Comparison of ENCODE assay signal across 1 cellular context in the genomic region with DNA sequence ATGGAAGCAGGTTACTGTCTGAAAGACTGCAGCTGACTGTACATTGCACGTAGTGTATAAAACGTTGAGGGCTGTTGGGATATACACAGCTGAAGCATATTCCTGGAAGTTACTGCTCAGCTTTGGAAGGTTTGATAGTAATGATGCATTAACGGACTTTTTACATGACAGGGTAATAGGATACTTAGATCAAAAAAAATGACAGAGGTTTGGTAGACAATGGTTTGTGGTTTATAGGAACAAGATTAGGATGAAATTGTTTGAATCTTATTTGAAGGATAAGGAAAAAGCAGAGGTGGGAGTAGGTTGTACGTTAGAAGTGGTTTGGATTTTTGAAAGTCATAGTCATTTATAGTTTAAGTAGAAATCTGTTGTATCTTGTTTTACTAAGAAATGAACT.
TF ChIP-seq lines count a peak whose summit lies in the region.

No MANE protein-coding gene starts in this region.

TF ChIP-seq in HEK293, 187 proteins besides CTCF, POLR2A, EP300 and RAD21 (continued from another document):
- TF ChIP-seq EGR2 (tag by site-specific recombination; IDR thresholded peaks at IDR 0.05; ENCODE audit: low read depth): 0 out of 2 replicates have a peak, but pooled peaks have one; percentile 16
- no peak for TF ChIP-seq ZNF555 (tag by site-specific recombination; conservative IDR thresholded peaks at IDR 0.05)
- TF ChIP-seq ZNF561 (tag by site-specific recombination; IDR thresholded peaks at IDR 0.05; ENCODE audit: borderline replicate concordance): no peak
- TF ChIP-seq, protein P1, sequence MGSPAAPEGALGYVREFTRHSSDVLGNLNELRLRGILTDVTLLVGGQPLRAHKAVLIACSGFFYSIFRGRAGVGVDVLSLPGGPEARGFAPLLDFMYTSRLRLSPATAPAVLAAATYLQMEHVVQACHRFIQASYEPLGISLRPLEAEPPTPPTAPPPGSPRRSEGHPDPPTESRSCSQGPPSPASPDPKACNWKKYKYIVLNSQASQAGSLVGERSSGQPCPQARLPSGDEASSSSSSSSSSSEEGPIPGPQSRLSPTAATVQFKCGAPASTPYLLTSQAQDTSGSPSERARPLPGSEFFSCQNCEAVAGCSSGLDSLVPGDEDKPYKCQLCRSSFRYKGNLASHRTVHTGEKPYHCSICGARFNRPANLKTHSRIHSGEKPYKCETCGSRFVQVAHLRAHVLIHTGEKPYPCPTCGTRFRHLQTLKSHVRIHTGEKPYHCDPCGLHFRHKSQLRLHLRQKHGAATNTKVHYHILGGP (tag by site-specific recombination; IDR thresholded peaks at IDR 0.05): peak; percentile 39; the same call in 1 of the 2 replicates
